Comparison of ENCODE assay signal across 8 cellular contexts in genomic region chr14:81400852-81401251, GRCh38. TPM values are rescaled to one million over a fixed set of nuclear protein-coding genes. Genes with fewer than 3 reads are reported as not detected.
DNase-seq lines count a peak whose midpoint lies in the region; ATAC-seq and TF ChIP-seq lines count a peak whose summit lies in the region.

No MANE protein-coding gene starts in this region.

- no peak for TF ChIP-seq CTCF in 22Rv1 (IDR thresholded peaks at IDR 0.05)

- H4K20me1 ChIP-seq in GM23248 (ENCODE audit: insufficient read depth) = no peaks in the 10 kb centered on the region

- 1% methylated on average over 8 of the region's 8 CpGs for WGBS in GM23248 (ENCODE audit: low coverage in 1 of 2, low lambda C conversion rate in 2 of 2, missing lambda C conversion rate in 2 of 2), 2 experiments

- no peaks in the 10 kb centered on the region for H3K9me2 ChIP-seq in GM23248 (ENCODE audit: insufficient read depth)

- in situ Hi-C loops in GM23248 (cut with MboI) = no loop called here

- H3K9me3 ChIP-seq in GM23248 (ENCODE audit: low read depth) (no peaks in the 10 kb centered on the region), SJCRH30 (replicated peaks) (no peaks in the 10 kb centered on the region)

- ATAC-seq in Right ventricle myocardium superior (ENCODE audit: poor library complexity) (peak; percentile 76), GM19452 (IDR thresholded peaks at IDR 0.05; ENCODE audit: unreplicated experiment) (no peak)

- H3K79me2 ChIP-seq in GM23248 (ENCODE audit: insufficient read depth) = no peaks in the 10 kb centered on the region

- peak overlapping the region; percentile 74 for H3K9ac ChIP-seq in GM23248

- intact Hi-C loops in Right ventricle myocardium superior (cut with DNase I) = no loop called here

- peaks cover 25% of the 10 kb centered on the region for H3F3A ChIP-seq in GM23248 (ENCODE audit: insufficient read depth)

- peak overlapping the region; percentile 87 for H3K4me2 ChIP-seq in GM23248 (ENCODE audit: unreplicated experiment)

- H3K36me3 ChIP-seq in GM23248 (ENCODE audit: low read depth) (no peaks in the 10 kb centered on the region), SJCRH30 (peaks cover 21% of the 10 kb centered on the region)

- H3K4me1 ChIP-seq in GM23248 (ENCODE audit: insufficient read depth) = peaks cover 25% of the 10 kb centered on the region
- peaks cover 19% of the 10 kb centered on the region for H3K4me1 ChIP-seq in SJCRH30

- H2AFZ ChIP-seq in GM23248 = no peak overlapping the region

- H3K4me3 ChIP-seq in GM23248 (peak overlapping the region; percentile 60), SJCRH30 (no peak overlapping the region)

- DNase-seq in GM23248 (peak; percentile 100), SJCRH30 (peak; percentile 54 to 64), Right ventricle myocardium superior (peak; percentile 68), stromal cell of bone marrow (ENCODE audit: low read depth) (peak; percentile 100), T-helper 9 cell (no peak)
- DNase-seq in effector CD4-positive, alpha-beta T cell = no peak

- H3K27ac ChIP-seq in 22Rv1 = peak overlapping the region; percentile 58
- peak overlapping the region; percentile 95 for H3K27ac ChIP-seq in GM23248
- H3K27ac ChIP-seq in SJCRH30 = peak overlapping the region; percentile 60

- H3K27me3 ChIP-seq in GM23248 (replicated peaks; ENCODE audit: insufficient read depth) (peaks cover 36% of the 10 kb centered on the region), SJCRH30 (no peaks in the 10 kb centered on the region)

RNA-seq across cellular contexts. Expression of gene STON2, which starts 0.7 kb away (rescaled TPM):
- total RNA-seq in GM23248 (2014; rRNA removed; shearing (Covaris generic)) = not detected in 2 replicates
- 0.14 TPM in 1 of 2 replicates, not detected in the other for polyA plus RNA-seq in GM23248 (2016; fragmentation: Nextera tagmentation; extraction: Ambion mirVana)
- total RNA-seq in SJCRH30 (2014; rRNA removed; shearing (Covaris generic)) = 26.2 and 27.4 TPM in 2 replicates
- total RNA-seq in Right ventricle myocardium superior = 12.0 TPM

Comparison
In these comparisons a context has a peak if more than half of its experiments do, and no peak if none do; other contexts are left out.
1. DNase-seq: peak in GM23248 (single experiment), SJCRH30 (2 of 2), Right ventricle myocardium superior (single experiment) and stromal cell of bone marrow (single experiment); none in T-helper 9 cell (single experiment) and effector CD4-positive, alpha-beta T cell (single experiment).
2. RNA of gene STON2, which starts 0.7 kb away (total RNA-seq): 26.2 to 27.4 TPM in SJCRH30 and 12.0 TPM in Right ventricle myocardium superior (single experiment); not detected in GM23248; every median in the first group is over 10 times any median in the second.
3. Peak in every context shown above with its lines, with median percentiles within 50 percentile points of each other: H3K27ac ChIP-seq.